8 cellular contexts compared by ENCODE assay signal in the genomic region with DNA sequence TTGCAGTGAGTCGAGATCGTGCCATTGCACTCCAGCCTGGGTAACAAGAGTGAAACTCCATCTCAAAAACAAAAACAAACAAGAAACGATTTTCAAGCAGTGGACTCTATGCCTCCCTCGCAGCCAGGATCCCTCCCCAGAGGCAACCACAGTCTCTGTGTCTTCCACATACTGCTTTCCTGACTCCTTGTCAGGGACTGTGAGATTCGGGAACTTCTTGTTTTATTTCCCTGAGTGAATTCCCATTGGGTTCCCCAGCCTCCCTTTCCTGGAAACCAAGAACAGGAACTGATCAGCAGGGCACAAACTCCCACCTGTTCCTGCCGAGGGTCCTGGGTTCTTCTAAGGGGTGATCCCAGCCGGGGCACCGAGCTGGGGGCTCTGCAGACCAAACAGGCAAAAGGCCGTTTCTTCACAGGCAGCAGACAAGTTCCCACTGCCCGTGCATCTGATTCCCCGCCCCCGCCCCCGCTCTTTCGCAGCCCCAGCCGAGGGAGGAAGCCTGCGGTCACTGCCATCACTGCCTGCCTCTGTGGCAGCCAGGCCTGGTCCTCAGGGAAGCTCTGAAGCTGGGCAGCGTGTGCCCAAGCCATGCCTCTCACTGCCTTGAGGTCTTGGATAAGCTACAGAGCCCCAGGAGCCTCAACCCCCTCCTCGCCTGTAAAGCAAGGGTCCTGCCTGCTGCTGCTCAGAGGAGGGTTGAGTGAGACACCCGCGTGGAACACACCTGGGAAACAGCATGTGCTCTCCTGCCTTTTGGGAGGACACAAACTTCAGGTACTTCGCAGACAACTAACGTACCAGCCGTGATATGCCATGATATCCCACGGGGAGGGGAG. TPM values are rescaled to one million over a fixed set of nuclear protein-coding genes. Genes with fewer than 3 reads are reported as not detected.
DNase-seq lines count a peak whose midpoint lies in the region; ATAC-seq lines count a peak whose summit lies in the region.

No MANE protein-coding gene starts in this region.

- ATAC-seq in natural killer cell treated with Interleukin-12 subunit alpha and Interleukin-12 subunit beta and Interleukin-15 and Interleukin-18, amount 100 ng/mL, for 72 hours = peak; percentile 89
- ATAC-seq in HG03139 (IDR thresholded peaks at IDR 0.05; ENCODE audit: unreplicated experiment) (no peak), GM21529 (IDR thresholded peaks at IDR 0.05; ENCODE audit: unreplicated experiment) (no peak)

- H3K4me1 Mint-ChIP-seq in activated naive CD8-positive, alpha-beta T cell (ENCODE audit: low read depth) = peaks cover 37% of the 10 kb centered on the region
- peaks cover 12 to 23% of the 10 kb centered on the region in 2 donors for H3K4me1 Mint-ChIP-seq in natural killer cell treated with Interleukin-12 subunit alpha and Interleukin-12 subunit beta and Interleukin-15 and Interleukin-18, amount 100 ng/mL, for 72 hours (ENCODE audit: low read depth in 2 of 2)

- DNase-seq in ELR (ENCODE audit: low read depth) = peak; percentile 47
- peak; percentile 58 for DNase-seq in RPMI7951 (ENCODE audit: low read depth)
- DNase-seq in natural killer cell treated with Interleukin-12 subunit alpha and Interleukin-12 subunit beta and Interleukin-15 and Interleukin-18, amount 100 ng/mL, for 72 hours (ENCODE audit: low spot score) = peak; percentile 75
- DNase-seq in NCI-H2029 treated with DMSO at 0.1 percent for 48 hours (lab: John Stamatoyannopoulos, UW) = no peak
- DNase-seq in HK-2 (ENCODE audit: unreplicated experiment) = no peak

- H3K9me3 Mint-ChIP-seq in activated naive CD8-positive, alpha-beta T cell (ENCODE audit: low read depth) = no peaks in the 10 kb centered on the region
- H3K9me3 Mint-ChIP-seq in natural killer cell treated with Interleukin-12 subunit alpha and Interleukin-12 subunit beta and Interleukin-15 and Interleukin-18, amount 100 ng/mL, for 72 hours = no peaks in the 10 kb centered on the region

- peak overlapping the region; percentile 64 for H3K4me3 Mint-ChIP-seq in activated naive CD8-positive, alpha-beta T cell
- H3K4me3 Mint-ChIP-seq in natural killer cell treated with Interleukin-12 subunit alpha and Interleukin-12 subunit beta and Interleukin-15 and Interleukin-18, amount 100 ng/mL, for 72 hours = peak overlapping the region; percentile 66

- no peaks in the 10 kb centered on the region for H3K36me3 Mint-ChIP-seq in activated naive CD8-positive, alpha-beta T cell
- no peaks in the 10 kb centered on the region for H3K36me3 Mint-ChIP-seq in natural killer cell treated with Interleukin-12 subunit alpha and Interleukin-12 subunit beta and Interleukin-15 and Interleukin-18, amount 100 ng/mL, for 72 hours

- peak overlapping the region; percentile 50 for H3K27ac Mint-ChIP-seq in activated naive CD8-positive, alpha-beta T cell
- H3K27ac Mint-ChIP-seq in natural killer cell treated with Interleukin-12 subunit alpha and Interleukin-12 subunit beta and Interleukin-15 and Interleukin-18, amount 100 ng/mL, for 72 hours = peak overlapping the region; percentile 35 to 71

- no peaks in the 10 kb centered on the region for H3K27me3 Mint-ChIP-seq in activated naive CD8-positive, alpha-beta T cell
- no peaks in the 10 kb centered on the region for H3K27me3 Mint-ChIP-seq in natural killer cell treated with Interleukin-12 subunit alpha and Interleukin-12 subunit beta and Interleukin-15 and Interleukin-18, amount 100 ng/mL, for 72 hours

RNA-seq across cellular contexts. Expression of a gene that starts 5.5 kb away (rescaled TPM):
- 76.4 and 91.5 TPM in 2 replicates for total RNA-seq in RPMI7951 (2014; rRNA removed; shearing (Covaris generic))
- 100 to 1,000 TPM in 1 of 2 donors, 10 to 100 TPM in 1; 84.8 to 298 TPM for total RNA-seq in natural killer cell treated with Interleukin-12 subunit alpha and Interleukin-12 subunit beta and Interleukin-15 and Interleukin-18, amount 100 ng/mL, for 72 hours

RNA-seq across cellular contexts. Expression of a gene that starts 13.1 kb away (rescaled TPM):
- total RNA-seq in RPMI7951 (2014; rRNA removed; shearing (Covaris generic)) = 32.2 and 35.2 TPM in 2 replicates
- 100 to 1,000 TPM in 1 of 2 donors, 10 to 100 TPM in 1; 50.0 to 129 TPM for total RNA-seq in natural killer cell treated with Interleukin-12 subunit alpha and Interleukin-12 subunit beta and Interleukin-15 and Interleukin-18, amount 100 ng/mL, for 72 hours

RNA-seq across cellular contexts. Expression of a gene that starts 21.2 kb away (rescaled TPM):
- total RNA-seq in RPMI7951 (2014; rRNA removed; shearing (Covaris generic)) = 122 and 184 TPM in 2 replicates
- 100 to 1,000 TPM; 142 to 192 TPM for total RNA-seq in natural killer cell treated with Interleukin-12 subunit alpha and Interleukin-12 subunit beta and Interleukin-15 and Interleukin-18, amount 100 ng/mL, for 72 hours

Comparison
In these comparisons a context has a peak if more than half of its experiments do, and no peak if none do; other contexts are left out.
1. DNase-seq: peak in ELR (single experiment), RPMI7951 (single experiment) and natural killer cell treated with Interleukin-12 subunit alpha and Interleukin-12 subunit beta and Interleukin-15 and Interleukin-18, amount 100 ng/mL, for 72 hours (single experiment); none in NCI-H2029 treated with DMSO at 0.1 percent for 48 hours (single experiment) and HK-2 (single experiment).
2. ATAC-seq: peak in natural killer cell treated with Interleukin-12 subunit alpha and Interleukin-12 subunit beta and Interleukin-15 and Interleukin-18, amount 100 ng/mL, for 72 hours (2 of 2); none in HG03139 (single experiment) and GM21529 (single experiment).